Comparison of ENCODE assay signal across 8 cellular contexts in the genomic region with DNA sequence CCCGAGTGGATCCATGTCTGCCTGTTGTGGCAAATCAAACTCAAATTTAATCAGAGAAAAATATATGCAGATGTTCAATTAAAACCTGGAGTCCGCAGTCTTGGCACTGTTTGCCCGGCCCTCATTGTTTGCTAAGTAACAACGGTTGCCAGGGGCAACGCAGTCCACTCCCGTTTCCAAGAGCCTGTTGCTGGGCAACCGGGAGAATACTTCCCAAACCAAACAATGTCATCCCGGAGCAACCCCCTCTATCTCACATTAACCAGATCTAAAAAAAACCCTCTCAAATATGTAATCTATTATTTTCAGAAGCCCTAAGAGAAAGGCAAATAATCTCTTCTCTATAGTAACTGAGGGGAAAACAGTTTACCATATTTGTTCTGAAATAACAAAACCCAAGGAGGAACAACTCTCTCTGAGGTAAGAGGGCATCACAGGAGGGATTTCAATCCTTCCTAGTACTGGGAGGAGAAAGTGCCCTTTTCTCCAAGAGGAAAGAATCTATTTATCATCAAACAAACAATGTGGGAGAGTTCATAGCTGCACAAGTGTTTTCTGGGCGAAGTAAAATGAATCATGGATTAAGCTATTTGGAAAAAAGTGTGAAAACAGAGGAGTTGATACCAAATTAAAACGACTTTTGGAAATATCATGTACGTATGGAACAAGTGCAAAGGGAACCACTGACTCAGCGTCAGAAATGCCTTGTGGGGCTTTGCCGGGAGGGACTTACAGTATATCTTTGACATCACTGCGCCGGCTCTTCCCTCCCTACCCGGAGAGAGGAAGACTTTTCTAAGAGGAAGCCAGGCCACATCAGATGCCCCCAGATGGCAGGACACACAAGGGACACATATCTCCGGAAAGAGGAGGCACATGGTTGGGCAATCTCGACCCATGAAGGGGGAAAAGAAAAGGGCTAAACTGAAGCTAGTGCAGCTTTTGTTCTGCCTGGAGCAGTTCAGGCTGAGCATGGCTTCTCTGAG. TPM values are rescaled to one million over a fixed set of nuclear protein-coding genes. Genes with fewer than 3 reads are reported as not detected.
DNase-seq lines count a peak whose midpoint lies in the region; TF ChIP-seq lines count a peak whose summit lies in the region.

No MANE protein-coding gene starts in this region.

- peak; percentile 89 for DNase-seq in Caco-2
- DNase-seq in Kasumi-1 (lab: John Stamatoyannopoulos, UW): peak; percentile 83 to 89
- peak; percentile 92 for DNase-seq in RPMI7951 (ENCODE audit: low read depth)
- peak; percentile 100 for DNase-seq in dermis microvascular lymphatic vessel endothelial cell (ENCODE audit: low read depth in 2 of 2)
- DNase-seq in NK-92 (lab: John Stamatoyannopoulos, UW; ENCODE audit: unreplicated experiment): no peak
- no peak for DNase-seq in OCI-M2 (lab: John Stamatoyannopoulos, UW; ENCODE audit: unreplicated experiment)

- H3K4me1 ChIP-seq in Caco-2 (peaks cover 26% of the 10 kb centered on the region), stomach smooth muscle (ENCODE audit: control insufficient read depth, insufficient read depth, low read length) (peaks cover 79% of the 10 kb centered on the region)

- TF ChIP-seq CTCF in Caco-2 (IDR thresholded peaks at IDR 0.05; ENCODE audit: insufficient read depth in 1 of 2, low read depth in 1 of 2, low read length in 1 of 2, severe bottlenecking in 1 of 2, unreplicated experiment in 1 of 2): no peak

- no peak overlapping the region for H3K4me3 ChIP-seq in Caco-2 (ENCODE audit: low read depth, low read length)
- peak overlapping the region; percentile 5 to 64 for H3K4me3 ChIP-seq in stomach smooth muscle (ENCODE audit: low read length in 2 of 2)

- peak overlapping the region; percentile 55 for H3K4me3 Mint-ChIP-seq in Caco-2 (ENCODE audit: unreplicated experiment)

- peaks cover 24% of the 10 kb centered on the region for H3K4me1 Mint-ChIP-seq in Caco-2 (ENCODE audit: low read depth, unreplicated experiment)

- peak overlapping the region; percentile 89 for H3K27ac Mint-ChIP-seq in Caco-2 (ENCODE audit: unreplicated experiment)

- BruUV-seq in Caco-2 (replicated peaks; lab: Mats Ljungman, UMichigan): no TSS peak

- peak overlapping the region; percentile 46 to 88 for H3K9ac ChIP-seq in stomach smooth muscle (ENCODE audit: low read length in 2 of 2)

- no peaks in the 10 kb centered on the region for H3K9me3 ChIP-seq in Caco-2
- no peaks in the 10 kb centered on the region for H3K9me3 ChIP-seq in stomach smooth muscle (ENCODE audit: control insufficient read depth in 2 of 2, low read length in 2 of 2)

- H3K36me3 ChIP-seq in Caco-2 (ENCODE audit: control insufficient read depth, insufficient read depth, low read length) (no peaks in the 10 kb centered on the region), stomach smooth muscle (ENCODE audit: control insufficient read depth in 2 of 2, insufficient read depth in 2 of 2, low read length in 2 of 2) (peaks cover 0 to 3% of the 10 kb centered on the region in 2 donors)

- CTCF ChIA-PET in Caco-2 (lab: Charles Lee): no interaction called here

- H3K9me3 Mint-ChIP-seq in Caco-2 (ENCODE audit: unreplicated experiment): peaks cover 9% of the 10 kb centered on the region

- peak overlapping the region; percentile 86 for H3K27ac ChIP-seq in layer of hippocampus (ENCODE audit: low read depth, low read length)
- H3K27ac ChIP-seq in stomach smooth muscle (ENCODE audit: low read length): peak overlapping the region; percentile 100

- H3K27me3 Mint-ChIP-seq in Caco-2 (ENCODE audit: insufficient read depth, unreplicated experiment): no peaks in the 10 kb centered on the region

- POLR2A ChIA-PET in Caco-2 (lab: Charles Lee): no interaction called here

- intact Hi-C loops in Caco-2 (cut with micrococcal nuclease; ENCODE audit: unreplicated experiment): loop anchor here (1.0 kb wide), 2 partner anchors 11 to 20 kb away; no protein-coding TSS in a partner anchor

- H3K27me3 ChIP-seq in Caco-2 (replicated peaks; ENCODE audit: control insufficient read depth, insufficient read depth, low read length): no peaks in the 10 kb centered on the region
- H3K27me3 ChIP-seq in layer of hippocampus (ENCODE audit: control insufficient read depth, insufficient read depth, low read length): no peaks in the 10 kb centered on the region
- no peaks in the 10 kb centered on the region for H3K27me3 ChIP-seq in stomach smooth muscle (ENCODE audit: control insufficient read depth in 1 of 2, insufficient read depth in 2 of 2, low read length in 2 of 2)

- H3K36me3 Mint-ChIP-seq in Caco-2 (ENCODE audit: insufficient read depth, unreplicated experiment): no peaks in the 10 kb centered on the region

RNA-seq across cellular contexts. Expression of a gene that starts 43.3 kb away (rescaled TPM):
- total RNA-seq in Caco-2 (2022) (9.3 and 10.2 TPM in 2 replicates), dermis microvascular lymphatic vessel endothelial cell (1.3 and 5.7 TPM in 2 replicates)
- total RNA-seq in RPMI7951 (2014; rRNA removed; shearing (Covaris generic)): 5.1 and 7.3 TPM in 2 replicates

Comparison
In these comparisons a context has a peak if more than half of its experiments do, and no peak if none do; other contexts are left out.
1. DNase-seq: peak in Caco-2 (2 of 2), Kasumi-1 (2 of 2), RPMI7951 (single experiment) and dermis microvascular lymphatic vessel endothelial cell (2 of 2); none in NK-92 (single experiment) and OCI-M2 (single experiment).